8 cellular contexts compared by ENCODE assay signal in the genomic region with DNA sequence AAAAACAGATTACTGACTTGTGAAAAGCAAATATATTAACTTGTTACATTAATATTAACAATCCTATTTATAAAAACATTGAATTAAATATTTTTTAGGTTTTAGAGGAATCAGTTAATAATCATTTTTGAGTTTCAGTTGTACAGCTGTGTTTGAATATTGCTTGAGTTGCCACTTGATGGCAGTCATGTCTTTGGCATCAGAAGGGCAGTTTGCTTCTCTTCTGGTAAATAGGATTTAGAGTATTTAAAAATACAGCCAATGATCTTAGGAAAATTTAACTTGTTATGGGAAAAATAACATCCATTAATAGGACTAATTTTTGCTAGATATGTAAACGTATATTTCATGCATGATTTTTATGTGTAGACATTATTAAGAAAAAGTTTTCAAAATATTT.
DNase-seq lines count a peak whose midpoint lies in the region; ATAC-seq and TF ChIP-seq lines count a peak whose summit lies in the region.

No MANE protein-coding gene starts in this region.

- no peaks in the 10 kb centered on the region for H3K36me3 ChIP-seq in adrenal gland (replicated peaks in 1 of 2)
- H3K36me3 ChIP-seq in right lobe of liver, result no peaks in the 10 kb centered on the region

- WGBS in adrenal gland, 4 donors, result 7 to 23% (median 16%) methylated on average over 1 of the region's 1 CpG
- 6% methylated on average over 1 of the region's 1 CpG for WGBS in right lobe of liver (ENCODE audit: insufficient coverage, low coverage, low lambda C conversion rate, missing lambda C conversion rate)

- ATAC-seq in right lobe of liver (peak; percentile 66 to 77 (median 72)), GM21526 (IDR thresholded peaks at IDR 0.05; ENCODE audit: low FRiP score, unreplicated experiment) (no peak), GM18519 (IDR thresholded peaks at IDR 0.05; ENCODE audit: low FRiP score, unreplicated experiment) (no peak)

- H3K27me3 ChIP-seq in adrenal gland (no peaks in the 10 kb centered on the region), right lobe of liver (no peaks in the 10 kb centered on the region)

- intact Hi-C loops in adrenal gland (cut with DNase I), result no loop called here
- intact Hi-C loops in right lobe of liver (cut with DNase I), result no loop called here

- H3K27ac ChIP-seq in adrenal gland (no peak overlapping the region), right lobe of liver (no peak overlapping the region)

- H3K4me3 ChIP-seq in adrenal gland (no peak overlapping the region), right lobe of liver (no peak overlapping the region)

- DNase-seq in DMS114 treated with DMSO at 0.1 percent for 48 hours (lab: John Stamatoyannopoulos, UW; ENCODE audit: unreplicated experiment) (peak; percentile 6), MV-4-11 (lab: John Stamatoyannopoulos, UW) (peak; percentile 33), adrenal gland (peak in 5 of 7 donors; percentile 21 to 43 (median 32)), right lobe of liver (no peak), ecto neural progenitor cell (ENCODE audit: low spot score) (no peak)
- DNase-seq in activated CD4-positive, alpha-beta T cell treated with anti-CD3 and anti-CD28 coated beads, Interleukin-2, amount 50 U/mL, for 4 hours, result no peak

- TF ChIP-seq CTCF in adrenal gland (IDR thresholded peaks at IDR 0.05), result peak; percentile 39 to 75 (median 63)
- peak; percentile 47 to 71 (median 65) for TF ChIP-seq CTCF in right lobe of liver (IDR thresholded peaks at IDR 0.05)

- H3K4me1 ChIP-seq in adrenal gland (replicated peaks in 1 of 2) (no peaks in the 10 kb centered on the region), right lobe of liver (no peaks in the 10 kb centered on the region)

- no peaks in the 10 kb centered on the region for H3K9me3 ChIP-seq in adrenal gland (replicated peaks in 1 of 3)
- H3K9me3 ChIP-seq in right lobe of liver, result no peaks in the 10 kb centered on the region

- TF ChIP-seq POLR2A in adrenal gland (IDR thresholded peaks at IDR 0.05) (no peak), right lobe of liver (IDR thresholded peaks at IDR 0.05) (no peak)

Comparison
In these comparisons a context has a peak if more than half of its experiments do, and no peak if none do; other contexts are left out.
1. DNase-seq: peak in DMS114 treated with DMSO at 0.1 percent for 48 hours (single experiment), MV-4-11 (single experiment) and adrenal gland (5 of 7); none in right lobe of liver (0 of 3), ecto neural progenitor cell (single experiment) and activated CD4-positive, alpha-beta T cell treated with anti-CD3 and anti-CD28 coated beads, Interleukin-2, amount 50 U/mL, for 4 hours (0 of 2).
2. ATAC-seq: peak in right lobe of liver (4 of 4); none in GM21526 (single experiment) and GM18519 (single experiment).